21 cellular contexts compared by ENCODE assay signal in the genomic region with DNA sequence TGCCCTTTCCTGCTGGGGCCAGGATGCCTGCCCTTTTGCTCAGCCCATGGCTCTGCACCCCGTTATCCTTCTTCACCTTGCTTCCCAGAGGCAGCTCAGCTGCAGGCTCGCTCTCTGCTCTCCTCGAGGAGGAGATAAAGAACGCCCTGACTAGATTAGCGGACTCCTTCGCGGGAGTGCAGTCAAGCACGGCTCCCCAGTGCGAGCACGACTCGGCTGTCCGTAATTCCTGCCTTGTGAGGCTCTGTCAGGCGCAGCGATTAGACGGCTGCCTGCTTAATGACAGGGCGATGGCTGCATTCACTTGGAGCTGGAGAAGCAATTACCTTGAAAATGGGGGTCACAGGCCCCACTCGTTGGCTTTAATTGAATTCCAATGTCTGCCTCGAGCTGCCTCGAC.
"Had no signal": no experiment of that assay in that cellular context is flagged by ENCODE, and none has a peak within 500 bp of the region (broad histone marks: within the 10 kb centered on the region; RNA-seq: fewer than 3 reads in every experiment).

No MANE protein-coding gene starts in this region.

- H3K36me3 ChIP-seq: ovary had no signal

- H3K4me3 Mint-ChIP-seq: activated naive CD8-positive, alpha-beta T cell; dendritic cell treated with granulocyte-macrophage colony-stimulating factor and Interleukin-4, amounts not matched to agents 40 ng/mL and 50 ng/mL, for 4 days; immature natural killer cell; mesothelial cell of epicardium; nephron; stimulated activated effector memory CD8-positive, alpha-beta T cell treated with anti-CD3 and anti-CD28 coated beads, Interleukin-12 subunit alpha, Interleukin-12 subunit beta, amount 100 ng/mL, for 72 hours; T-helper 1 cell treated with Interleukin-12 subunit alpha and Interleukin-12 subunit beta and Interleukin-4 antibody, amounts not matched to agents 30 μg/mL and 1 μg/mL, for 36 hours; type B pancreatic cell had no signal

- H3K4me1 Mint-ChIP-seq: immature natural killer cell had no signal

- H3K27ac Mint-ChIP-seq: dendritic cell treated with granulocyte-macrophage colony-stimulating factor and Interleukin-4, amounts not matched to agents 40 ng/mL and 50 ng/mL, for 4 days; immature natural killer cell; mesothelial cell of epicardium; nephron; T-helper 1 cell treated with Interleukin-12 subunit alpha and Interleukin-12 subunit beta and Interleukin-4 antibody, amounts not matched to agents 30 μg/mL and 1 μg/mL, for 36 hours; type B pancreatic cell had no signal

- ATAC-seq: gastroesophageal sphincter; heart right ventricle; left cardiac atrium; psoas muscle; right lobe of liver; stimulated activated effector memory CD8-positive, alpha-beta T cell treated with anti-CD3 and anti-CD28 coated beads, Interleukin-12 subunit alpha, Interleukin-12 subunit beta, amount 100 ng/mL, for 72 hours had no signal

- H3K9me3 Mint-ChIP-seq: dendritic cell treated with granulocyte-macrophage colony-stimulating factor and Interleukin-4, amounts not matched to agents 40 ng/mL and 50 ng/mL, for 4 days; immature natural killer cell; mesothelial cell of epicardium; nephron; stimulated activated effector memory CD8-positive, alpha-beta T cell treated with anti-CD3 and anti-CD28 coated beads, Interleukin-12 subunit alpha, Interleukin-12 subunit beta, amount 100 ng/mL, for 72 hours; T-helper 1 cell treated with Interleukin-12 subunit alpha and Interleukin-12 subunit beta and Interleukin-4 antibody, amounts not matched to agents 30 μg/mL and 1 μg/mL, for 36 hours; type B pancreatic cell had no signal

- H3K27me3 ChIP-seq: esophagus muscularis mucosa, gastroesophageal sphincter, heart right ventricle, ovary, right lobe of liver, testis had no signal

- H3K9me3 ChIP-seq: esophagus muscularis mucosa, gastroesophageal sphincter, heart right ventricle, ovary, psoas muscle, right lobe of liver, testis had no signal

- H3K27ac ChIP-seq: esophagus muscularis mucosa, gastroesophageal sphincter, heart right ventricle, ovary, psoas muscle, right lobe of liver, testis had no signal

- H3K27me3 Mint-ChIP-seq: activated naive CD8-positive, alpha-beta T cell; dendritic cell treated with granulocyte-macrophage colony-stimulating factor and Interleukin-4, amounts not matched to agents 40 ng/mL and 50 ng/mL, for 4 days; type B pancreatic cell had no signal

- H3K4me3 ChIP-seq: esophagus muscularis mucosa, gastroesophageal sphincter, heart right ventricle, lung, ovary, psoas muscle, right lobe of liver, testis had no signal

- DNase-seq: activated CD4-positive, alpha-beta T cell treated with anti-CD3 and anti-CD28 coated beads for 1 hour; effector memory CD4-positive, alpha-beta T cell; heart right ventricle; immature natural killer cell; left cardiac atrium; ovary; psoas muscle; right lobe of liver; small intestine; stimulated activated CD4-positive, alpha-beta T cell treated with anti-CD3 and anti-CD28 coated beads, Interleukin-4, amount 100 ng/mL, for 24 hours; testis had no signal
